17 cellular contexts compared by ENCODE assay signal in genomic region chr6:158531970-158532369, GRCh38.
"Had no signal": no experiment of that assay in that cellular context is flagged by ENCODE, and none has a peak within 500 bp of the region (broad histone marks: within the 10 kb centered on the region; RNA-seq: fewer than 3 reads in every experiment).

No MANE protein-coding gene starts in this region.

- H3K27ac Mint-ChIP-seq: naive thymus-derived CD4-positive, alpha-beta T cell had no signal

- H3K27ac ChIP-seq: coronary artery, dorsolateral prefrontal cortex, esophagus muscularis mucosa, foreskin keratinocyte, gastroesophageal sphincter, heart right ventricle, left lung, lower lobe of right lung had no signal

- DNase-seq: dermis blood vessel endothelial cell; dorsolateral prefrontal cortex; effector CD4-positive, alpha-beta T cell; effector memory CD4-positive, alpha-beta T cell; foreskin keratinocyte; heart right ventricle; hippocampal formation; left cardiac atrium; left lung; left ventricle myocardium superior; lower lobe of right lung; mesenchymal stem cell; midbrain; naive thymus-derived CD4-positive, alpha-beta T cell had no signal

- H3K4me1 ChIP-seq: foreskin keratinocyte had no signal

- H3K4me3 ChIP-seq: coronary artery, dorsolateral prefrontal cortex, esophagus muscularis mucosa, gastroesophageal sphincter, heart right ventricle, left lung, lower lobe of right lung had no signal

- H3K36me3 ChIP-seq: esophagus muscularis mucosa, gastroesophageal sphincter, heart right ventricle, left lung, lower lobe of right lung had no signal

- ATAC-seq: foreskin keratinocyte; gastroesophageal sphincter; heart right ventricle; left cardiac atrium; left lung; left ventricle myocardium superior; lower lobe of right lung; naive thymus-derived CD4-positive, alpha-beta T cell had no signal

- H3K4me3 Mint-ChIP-seq: naive thymus-derived CD4-positive, alpha-beta T cell had no signal
